ENCODE assay signal across 18 cellular contexts in genomic region chr17:57522436-57523005, GRCh38.
DNase-seq lines count a peak whose midpoint lies in the region; TF ChIP-seq lines count a peak whose summit lies in the region.
"Had no signal": no experiment of that assay in that cellular context is flagged by ENCODE, and none has a peak within 500 bp of the region (broad histone marks: within the 10 kb centered on the region; RNA-seq: fewer than 3 reads in every experiment).

No MANE protein-coding gene starts in this region.

- H3K4me2 ChIP-seq in BLaER1 (peak overlapping the region; percentile 81), neural progenitor cell (no peak overlapping the region)

- no peak for DNase-seq in HFFc6
- no peak for DNase-seq in caudate nucleus (lab: John Stamatoyannopoulos, UW)
- no peak for DNase-seq in neural progenitor cell (ENCODE audit: low spot score)
- DNase-seq in GM20000 (ENCODE audit: low spot score), result no peak
- no peak for DNase-seq in OCI-M1 (lab: John Stamatoyannopoulos, UW)
- DNase-seq in NCI-H1092 treated with DMSO at 0.1 percent for 48 hours (lab: John Stamatoyannopoulos, UW), result no peak
- DNase-seq: activated CD4-positive, CD25-positive, alpha-beta regulatory T cell; activated CD8-positive, alpha-beta T cell treated with anti-CD3 and anti-CD28 coated beads, Interleukin-2, amount 10 ng/mL, durations not matched to agents 7 days and 5 days; activated naive CD8-positive, alpha-beta T cell treated with anti-CD3 and anti-CD28 coated beads, Interleukin-2, amount 50 U/mL, for 24 hours; activated T-cell treated with anti-CD3 and anti-CD28 coated beads, Interleukin-2, amount 50 U/mL, for 72 hours; effector CD4-positive, alpha-beta T cell; GOT3; heart left ventricle; NCI-H446; stimulated activated CD4-positive, alpha-beta T cell treated with anti-CD3 and anti-CD28 coated beads, Interleukin-1b, Interleukin-23, amount 100 ng/mL, for 48 hours; T-helper 17 cell had no signal

- peak overlapping the region; percentile 93 for H3K27ac ChIP-seq in BLaER1
- peak overlapping the region; percentile 32 for H3K27ac ChIP-seq in caudate nucleus (ENCODE audit: low read depth, low read length)
- no peak overlapping the region for H3K27ac ChIP-seq in neural progenitor cell

- no peak overlapping the region for H2AFZ ChIP-seq in neural progenitor cell (replicated peaks)

- H3K27me3 ChIP-seq in BLaER1, result no peaks in the 10 kb centered on the region
- no peaks in the 10 kb centered on the region for H3K27me3 ChIP-seq in neural progenitor cell
- H3K27me3 ChIP-seq: heart left ventricle had no signal

- H3F3A ChIP-seq in neural progenitor cell (ENCODE audit: low read depth), result peaks cover 21% of the 10 kb centered on the region

- no peaks in the 10 kb centered on the region for H3K9me3 ChIP-seq in BLaER1
- no peaks in the 10 kb centered on the region for H3K9me3 ChIP-seq in neural progenitor cell (ENCODE audit: low read depth)
- H3K9me3 ChIP-seq: heart left ventricle had no signal

- H3K27me3 Mint-ChIP-seq in HFFc6 (ENCODE audit: insufficient read depth) (no peaks in the 10 kb centered on the region; the same call in 1 of the 2 replicates), neural progenitor cell (ENCODE audit: insufficient read depth, low read depth) (peaks cover 5% of the 10 kb centered on the region)
- H3K27me3 Mint-ChIP-seq: activated naive CD8-positive, alpha-beta T cell treated with anti-CD3 and anti-CD28 coated beads, Interleukin-2, amount 50 U/mL, for 24 hours; memory B cell; T-helper 17 cell had no signal

- peaks cover 23% of the 10 kb centered on the region; the same call in 1 of the 2 replicates for H3K36me3 ChIP-seq in BLaER1
- H3K36me3 ChIP-seq in neural progenitor cell, result no peaks in the 10 kb centered on the region
- H3K36me3 ChIP-seq: heart left ventricle had no signal

- H3K27ac Mint-ChIP-seq in HFFc6, result peak overlapping the region; percentile 92
- H3K27ac Mint-ChIP-seq in neural progenitor cell, result peak overlapping the region; percentile 95
- H3K27ac Mint-ChIP-seq: activated naive CD8-positive, alpha-beta T cell treated with anti-CD3 and anti-CD28 coated beads, Interleukin-2, amount 50 U/mL, for 24 hours; activated T-cell treated with anti-CD3 and anti-CD28 coated beads, Interleukin-2, amount 50 U/mL, for 72 hours; T-helper 17 cell had no signal

- H3K4me3 ChIP-seq in BLaER1 (peak overlapping the region; percentile 50), neural progenitor cell (no peak overlapping the region)
- H3K4me3 ChIP-seq: heart left ventricle had no signal

- H3K9me3 Mint-ChIP-seq in HFFc6, result 0 out of 2 replicates have a peak, but pooled peaks cover 3% of the 10 kb centered on the region
- H3K9me3 Mint-ChIP-seq in neural progenitor cell, result no peaks in the 10 kb centered on the region
- H3K9me3 Mint-ChIP-seq: activated naive CD8-positive, alpha-beta T cell treated with anti-CD3 and anti-CD28 coated beads, Interleukin-2, amount 50 U/mL, for 24 hours; activated T-cell treated with anti-CD3 and anti-CD28 coated beads, Interleukin-2, amount 50 U/mL, for 72 hours; memory B cell had no signal

- peaks cover 12% of the 10 kb centered on the region; the same call in 1 of the 2 replicates for H3K36me3 Mint-ChIP-seq in HFFc6 (ENCODE audit: low read depth)
- peaks cover 5% of the 10 kb centered on the region for H3K36me3 Mint-ChIP-seq in neural progenitor cell

- H3K79me2 ChIP-seq in neural progenitor cell (ENCODE audit: low read depth), result peaks cover 85% of the 10 kb centered on the region

- H3K4me1 ChIP-seq in BLaER1 (peaks cover 100% of the 10 kb centered on the region), neural progenitor cell (peaks cover 60% of the 10 kb centered on the region)

- H3K9ac ChIP-seq in BLaER1 (peak overlapping the region; percentile 76), neural progenitor cell (no peak overlapping the region)

- H3K4me1 Mint-ChIP-seq in HFFc6 (ENCODE audit: low read depth) (peaks cover 16% of the 10 kb centered on the region), neural progenitor cell (peaks cover 74% of the 10 kb centered on the region)

- H4K20me1 ChIP-seq in BLaER1, result no peaks in the 10 kb centered on the region
- H4K20me1 ChIP-seq in neural progenitor cell (ENCODE audit: low read depth), result peaks cover 41% of the 10 kb centered on the region

- TF ChIP-seq CTCF in HFFc6 (IDR thresholded peaks at IDR 0.05) (no peak), neural progenitor cell (IDR thresholded peaks at IDR 0.05) (no peak), GM20000 (IDR thresholded peaks at IDR 0.05; ENCODE audit: extremely low read depth, missing control alignments) (no peak)

- no peak overlapping the region for H3K4me3 Mint-ChIP-seq in HFFc6
- H3K4me3 Mint-ChIP-seq in neural progenitor cell, result no peak overlapping the region
- H3K4me3 Mint-ChIP-seq: activated CD8-positive, alpha-beta T cell treated with anti-CD3 and anti-CD28 coated beads, Interleukin-2, amount 10 ng/mL, durations not matched to agents 7 days and 5 days; activated naive CD8-positive, alpha-beta T cell treated with anti-CD3 and anti-CD28 coated beads, Interleukin-2, amount 50 U/mL, for 24 hours; activated T-cell treated with anti-CD3 and anti-CD28 coated beads, Interleukin-2, amount 50 U/mL, for 72 hours; memory B cell; T-helper 17 cell had no signal
